In genomic region chr12:39490500-39491276, GRCh38 we compare ENCODE assay signal across 16 cellular contexts. TPM values are rescaled to one million over a fixed set of nuclear protein-coding genes. Genes with fewer than 3 reads are reported as not detected.
DNase-seq lines count a peak whose midpoint lies in the region; ATAC-seq and TF ChIP-seq lines count a peak whose summit lies in the region.
"Had no signal": no experiment of that assay in that cellular context is flagged by ENCODE, and none has a peak within 500 bp of the region (broad histone marks: within the 10 kb centered on the region; RNA-seq: fewer than 3 reads in every experiment).

No MANE protein-coding gene starts in this region.

- no CpG with 5 or more reads among the region's 1 CpG for WGBS in neuronal stem cell (ENCODE audit: extremely low coverage in 2 of 2, insufficient read length in 2 of 2, insufficient replicate concordance in 1 of 2), 2 donors

- H3K79me1 ChIP-seq in neuronal stem cell (ENCODE audit: low read depth, low read length), result no peaks in the 10 kb centered on the region

- H3K4me2 ChIP-seq in neuronal stem cell (ENCODE audit: insufficient read depth, low read length, poor library complexity, severe bottlenecking), result no peak overlapping the region
- H3K4me2 ChIP-seq: GM23338 had no signal

- H3K23ac ChIP-seq in neuronal stem cell (ENCODE audit: low read depth, low read length, poor library complexity), result no peak overlapping the region

- H2BK5ac ChIP-seq in neuronal stem cell (ENCODE audit: low read length), result no peak overlapping the region

- no peak overlapping the region for H2AFZ ChIP-seq in neuronal stem cell (ENCODE audit: low read length)
- H2AFZ ChIP-seq: GM23338 had no signal

- H3K4ac ChIP-seq in neuronal stem cell (ENCODE audit: low read length), result no peak overlapping the region

- no peak for TF ChIP-seq CTCF in 22Rv1 (IDR thresholded peaks at IDR 0.05)
- no peak for TF ChIP-seq CTCF in HEK293 (tag by site-specific recombination; IDR thresholded peaks at IDR 0.05)

- H2BK12ac ChIP-seq in neuronal stem cell (ENCODE audit: low read length), result no peak overlapping the region

- H3K27ac ChIP-seq in 22Rv1 (peak overlapping the region; percentile 25; the same call in 1 of the 2 replicates), HEK293 (ENCODE audit: extremely low read depth, low read depth, low read length) (no peak overlapping the region), neuronal stem cell (replicated peaks; ENCODE audit: low read length) (no peak overlapping the region)
- H3K27ac ChIP-seq: HL-60 had no signal

- no peak overlapping the region for H4K91ac ChIP-seq in neuronal stem cell (ENCODE audit: low read depth, low read length, poor library complexity)

- POLR2A ChIA-PET in HEK293 (lab: Yijun Ruan, JAX), result no interaction called here

- no peak overlapping the region for H4K8ac ChIP-seq in neuronal stem cell (ENCODE audit: low read depth, low read length)

- ATAC-seq in GM19351 (IDR thresholded peaks at IDR 0.05; ENCODE audit: unreplicated experiment) (no peak), HG03196 (IDR thresholded peaks at IDR 0.05; ENCODE audit: unreplicated experiment) (no peak)
- ATAC-seq: activated naive CD8-positive, alpha-beta T cell treated with anti-CD3 and anti-CD28 coated beads, Interleukin-2, amount 50 U/mL, for 24 hours; GM23338; T-cell had no signal

- no peaks in the 10 kb centered on the region for H3K9me3 ChIP-seq in HEK293 (ENCODE audit: control insufficient read depth, insufficient read depth, low read depth, low read length)
- H3K9me3 ChIP-seq in neuronal stem cell (replicated peaks in 1 of 2; ENCODE audit: control insufficient read depth in 2 of 2, insufficient read depth in 1 of 2, low read depth in 1 of 2, low read length in 2 of 2), result no peaks in the 10 kb centered on the region

- no peaks in the 10 kb centered on the region for H3K27me3 ChIP-seq in neuronal stem cell (ENCODE audit: control insufficient read depth in 3 of 3, insufficient read depth in 3 of 3, low read depth in 1 of 3, low read length in 3 of 3)

- H3K4me3 ChIP-seq in HEK293 (ENCODE audit: low read depth, low read length) (no peak overlapping the region), neuronal stem cell (ENCODE audit: low read length in 2 of 2) (no peak overlapping the region)
- H3K4me3 ChIP-seq: GM23338 had no signal

- no peak overlapping the region for H3K9ac ChIP-seq in neuronal stem cell (ENCODE audit: low read depth, low read length, poor library complexity)

- H3K36me3 ChIP-seq in HEK293 (ENCODE audit: control insufficient read depth in 2 of 2, insufficient read depth in 1 of 2, low read length in 2 of 2), result no peaks in the 10 kb centered on the region
- H3K36me3 ChIP-seq in neuronal stem cell (replicated peaks in 1 of 2; ENCODE audit: control insufficient read depth in 2 of 2, insufficient read depth in 2 of 2, low read length in 2 of 2), result no peaks in the 10 kb centered on the region

- H3K18ac ChIP-seq in neuronal stem cell (ENCODE audit: low read length), result no peak overlapping the region

- H3K4me1 ChIP-seq in HEK293 (ENCODE audit: control insufficient read depth, insufficient read depth, low read length) (no peaks in the 10 kb centered on the region), neuronal stem cell (ENCODE audit: control insufficient read depth in 2 of 2, insufficient read depth in 1 of 2, low read depth in 1 of 2, low read length in 2 of 2) (no peaks in the 10 kb centered on the region)

- no peak overlapping the region for H2BK120ac ChIP-seq in neuronal stem cell (ENCODE audit: low read depth, low read length)

- DNase-seq in astrocyte of the hippocampus (ENCODE audit: low read depth, low spot score) (peak; percentile 32), glomerular visceral epithelial cell (ENCODE audit: extremely low spot score) (peak; percentile 31), anterior cingulate cortex (lab: John Stamatoyannopoulos, UW) (no peak), neuronal stem cell (ENCODE audit: low spot score) (no peak)
- DNase-seq: activated naive CD8-positive, alpha-beta T cell treated with anti-CD3 and anti-CD28 coated beads, Interleukin-2, amount 50 U/mL, for 24 hours; DMS79 treated with DMSO at 0.1 percent for 48 hours; hypothalamus; occipital lobe; stimulated activated CD8-positive, alpha-beta memory T cell treated with anti-CD3 and anti-CD28 coated beads, Interleukin-4, amount 100 ng/mL, for 48 hours; T-cell had no signal

- CTCF ChIA-PET in HEK293 (lab: Yijun Ruan, JAX), result interaction anchor here (0.8 to 0.9 kb wide), 2 partner anchors 44 to 198 kb away, joined by 3 read pairs; no protein-coding TSS in a partner anchor

- H2AK5ac ChIP-seq in neuronal stem cell (ENCODE audit: low read depth, low read length), result no peak overlapping the region

- H2BK15ac ChIP-seq in neuronal stem cell (ENCODE audit: low read length), result no peak overlapping the region

- H3K14ac ChIP-seq in neuronal stem cell (ENCODE audit: low read length), result no peak overlapping the region

TF ChIP-seq in HEK293, 187 proteins besides CTCF, POLR2A, EP300 and RAD21 (continues in another document):
- TF ChIP-seq REPIN1 (tag by site-specific recombination; IDR thresholded peaks at IDR 0.05; ENCODE audit: low read depth) (no peak), SCRT2 (tag by site-specific recombination; IDR thresholded peaks at IDR 0.05) (no peak), ZBTB6 (tag by site-specific recombination; IDR thresholded peaks at IDR 0.05) (no peak), ZNF169 (tag by site-specific recombination; IDR thresholded peaks at IDR 0.05) (no peak), ZNF596 (tag by site-specific recombination; IDR thresholded peaks at IDR 0.05) (no peak), ZNF394 (tag by site-specific recombination; IDR thresholded peaks at IDR 0.05; ENCODE audit: borderline replicate concordance) (peak; percentile 47; the same call in 1 of the 2 replicates), ZNF513 (tag by site-specific recombination; IDR thresholded peaks at IDR 0.05) (no peak), ZNF366 (tag by site-specific recombination; conservative IDR thresholded peaks at IDR 0.05) (no peak), ZNF398 (tag by site-specific recombination; IDR thresholded peaks at IDR 0.05) (no peak), ZNF664 (tag by site-specific recombination; IDR thresholded peaks at IDR 0.05) (no peak)
- TF ChIP-seq, protein P1, sequence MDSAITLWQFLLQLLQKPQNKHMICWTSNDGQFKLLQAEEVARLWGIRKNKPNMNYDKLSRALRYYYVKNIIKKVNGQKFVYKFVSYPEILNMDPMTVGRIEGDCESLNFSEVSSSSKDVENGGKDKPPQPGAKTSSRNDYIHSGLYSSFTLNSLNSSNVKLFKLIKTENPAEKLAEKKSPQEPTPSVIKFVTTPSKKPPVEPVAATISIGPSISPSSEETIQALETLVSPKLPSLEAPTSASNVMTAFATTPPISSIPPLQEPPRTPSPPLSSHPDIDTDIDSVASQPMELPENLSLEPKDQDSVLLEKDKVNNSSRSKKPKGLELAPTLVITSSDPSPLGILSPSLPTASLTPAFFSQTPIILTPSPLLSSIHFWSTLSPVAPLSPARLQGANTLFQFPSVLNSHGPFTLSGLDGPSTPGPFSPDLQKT (IDR thresholded peaks at IDR 0.05; ENCODE audit: borderline replicate concordance, low read depth, low read length), result no peak
- TF ChIP-seq, protein P2, sequence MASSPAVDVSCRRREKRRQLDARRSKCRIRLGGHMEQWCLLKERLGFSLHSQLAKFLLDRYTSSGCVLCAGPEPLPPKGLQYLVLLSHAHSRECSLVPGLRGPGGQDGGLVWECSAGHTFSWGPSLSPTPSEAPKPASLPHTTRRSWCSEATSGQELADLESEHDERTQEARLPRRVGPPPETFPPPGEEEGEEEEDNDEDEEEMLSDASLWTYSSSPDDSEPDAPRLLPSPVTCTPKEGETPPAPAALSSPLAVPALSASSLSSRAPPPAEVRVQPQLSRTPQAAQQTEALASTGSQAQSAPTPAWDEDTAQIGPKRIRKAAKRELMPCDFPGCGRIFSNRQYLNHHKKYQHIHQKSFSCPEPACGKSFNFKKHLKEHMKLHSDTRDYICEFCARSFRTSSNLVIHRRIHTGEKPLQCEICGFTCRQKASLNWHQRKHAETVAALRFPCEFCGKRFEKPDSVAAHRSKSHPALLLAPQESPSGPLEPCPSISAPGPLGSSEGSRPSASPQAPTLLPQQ (tag by site-specific recombination; IDR thresholded peaks at IDR 0.05), result peak; percentile 52; the same call in 1 of the 2 replicates

RNA-seq across cellular contexts. Expression of gene KIF21A, which starts 47.8 kb away (rescaled TPM):
- polyA plus RNA-seq in neuronal stem cell (2013, experiment 1 of 2), result 26.7 TPM
- 28.1 TPM for polyA plus RNA-seq in neuronal stem cell (2013, experiment 2 of 2)

Comparison
In these comparisons a context has a peak if more than half of its experiments do, and no peak if none do; other contexts are left out.
1. DNase-seq: peak in astrocyte of the hippocampus (single experiment) and glomerular visceral epithelial cell (single experiment); none in anterior cingulate cortex (0 of 58) and neuronal stem cell (single experiment).